In genomic region chr5:91381774-91382492, GRCh38 we compare ENCODE assay signal across 8 cellular contexts. TPM values are rescaled to one million over a fixed set of nuclear protein-coding genes. Genes with fewer than 3 reads are reported as not detected.
DNase-seq lines count a peak whose midpoint lies in the region; ATAC-seq and TF ChIP-seq lines count a peak whose summit lies in the region.

No MANE protein-coding gene starts in this region.

- H3K4me3 ChIP-seq in GM06990 (replicated peaks; ENCODE audit: low read depth, low read length), result peak overlapping the region; percentile 97
- H3K4me3 ChIP-seq in dorsolateral prefrontal cortex, result peak overlapping the region; percentile 71 to 99 (median 88)
- H3K4me3 ChIP-seq in lower leg skin (ENCODE audit: low read depth, poor library complexity, severe bottlenecking), result peak overlapping the region; percentile 68

- H3K36me3 Mint-ChIP-seq in activated CD4-positive, alpha-beta T cell treated with anti-CD3 and anti-CD28 coated beads, Interleukin-2, amount 10 ng/mL, durations not matched to agents 7 days and 5 days (ENCODE audit: low read depth), result peaks cover 25% of the 10 kb centered on the region

- TF ChIP-seq POLR2A in lower leg skin (IDR thresholded peaks at IDR 0.05), result no peak

- POLR2A ChIA-PET in activated CD4-positive, alpha-beta T cell treated with anti-CD3 and anti-CD28 coated beads, Interleukin-2, amount 10 ng/mL, durations not matched to agents 7 days and 5 days (lab: Charles Lee), result interaction anchor here (1.3 kb wide), 1 partner anchor 69 kb away, joined by 3 read pairs; no protein-coding TSS in a partner anchor

- TF ChIP-seq CTCF in GM06990 (IDR thresholded peaks at IDR 0.05; ENCODE audit: insufficient read depth, low read length, poor library complexity, severe bottlenecking) (no peak), dorsolateral prefrontal cortex (IDR thresholded peaks at IDR 0.05 in 54 of 56, conservative IDR thresholded peaks at IDR 0.05 in 2 of 56; ENCODE audit: low read depth in 1 of 56, partially characterized antibody in 56 of 56) (peak in 1 of 56 donors; percentile 19), lower leg skin (IDR thresholded peaks at IDR 0.05) (no peak)

- H3K36me3 ChIP-seq in GM06990 (ENCODE audit: control insufficient read depth, insufficient read depth, low read length), result no peaks in the 10 kb centered on the region

- ATAC-seq in HG03159 (IDR thresholded peaks at IDR 0.05; ENCODE audit: unreplicated experiment), result peak; percentile 22

- peak overlapping the region; percentile 96 for H3K4me3 Mint-ChIP-seq in activated CD4-positive, alpha-beta T cell treated with anti-CD3 and anti-CD28 coated beads, Interleukin-2, amount 10 ng/mL, durations not matched to agents 7 days and 5 days

- CTCF ChIA-PET in activated CD4-positive, alpha-beta T cell treated with anti-CD3 and anti-CD28 coated beads, Interleukin-2, amount 10 ng/mL, durations not matched to agents 7 days and 5 days (lab: Charles Lee), result interaction anchor here (1.1 to 4.9 kb wide), 4 partner anchors 40 to 450 kb away, joined by 3 to 67 read pairs (median 3); no protein-coding TSS in a partner anchor

- H3K27me3 Mint-ChIP-seq in activated CD4-positive, alpha-beta T cell treated with anti-CD3 and anti-CD28 coated beads, Interleukin-2, amount 10 ng/mL, durations not matched to agents 7 days and 5 days, result no peaks in the 10 kb centered on the region

- peak overlapping the region; percentile 100 for H3K27ac Mint-ChIP-seq in activated CD4-positive, alpha-beta T cell treated with anti-CD3 and anti-CD28 coated beads, Interleukin-2, amount 10 ng/mL, durations not matched to agents 7 days and 5 days

- no peaks in the 10 kb centered on the region for H3K9me3 Mint-ChIP-seq in activated CD4-positive, alpha-beta T cell treated with anti-CD3 and anti-CD28 coated beads, Interleukin-2, amount 10 ng/mL, durations not matched to agents 7 days and 5 days

- DNase-seq in GM06990 (ENCODE audit: extremely low read depth, insufficient read length) (no peak), NCI-H526 (lab: John Stamatoyannopoulos, UW) (peak; percentile 75 to 82), dorsolateral prefrontal cortex (peak; percentile 59 to 93 (median 82)), lower leg skin (ENCODE audit: low spot score in 2 of 2) (peak; percentile 86 to 94), KG1 (lab: John Stamatoyannopoulos, UW) (no peak)
- peak; percentile 91 for DNase-seq in activated CD4-positive, alpha-beta T cell treated with anti-CD3 and anti-CD28 coated beads, Interleukin-2, amount 10 ng/mL, durations not matched to agents 7 days and 5 days
- peak; percentile 49 to 70 for DNase-seq in stimulated activated CD4-positive, alpha-beta T cell treated with anti-CD3 and anti-CD28 coated beads, Interleukin-4, amount 100 ng/mL, for 4 hours

- peak overlapping the region; percentile 94 to 100 (median 100) for H3K27ac ChIP-seq in dorsolateral prefrontal cortex

- WGBS in lower leg skin, 2 donors, result 0% methylated on average over 11 of the region's 11 CpGs

- intact Hi-C loops in dorsolateral prefrontal cortex (cut with DNase I) (loop anchor here (2.0 to 10.0 kb wide), 5 partner anchors 79 to 517 kb away; no protein-coding TSS in a partner anchor), lower leg skin (cut with DNase I; ENCODE audit: low total_unique reads) (loop anchor here (5.0 to 10.0 kb wide), 4 partner anchors 97 to 517 kb away; no protein-coding TSS in a partner anchor)

- peaks cover 32% of the 10 kb centered on the region for H3K4me1 Mint-ChIP-seq in activated CD4-positive, alpha-beta T cell treated with anti-CD3 and anti-CD28 coated beads, Interleukin-2, amount 10 ng/mL, durations not matched to agents 7 days and 5 days

- H3K27me3 ChIP-seq in GM06990 (replicated peaks; ENCODE audit: control insufficient read depth, insufficient read depth, low read length) (no peaks in the 10 kb centered on the region), dorsolateral prefrontal cortex (no peaks in the 10 kb centered on the region)

RNA-seq across cellular contexts. Expression of gene ARRDC3, which starts 1.2 kb away (rescaled TPM):
- 10 to 100 TPM; 34.1 to 35.0 TPM for total RNA-seq in activated CD4-positive, alpha-beta T cell treated with anti-CD3 and anti-CD28 coated beads, Interleukin-2, amount 10 ng/mL, durations not matched to agents 7 days and 5 days
- total RNA-seq in dorsolateral prefrontal cortex (100 to 1,000 TPM in 6 of 120 experiments, 10 to 100 TPM in 114; 19.2 to 154 (median 46.7) TPM), lower leg skin (100 to 1,000 TPM in 1 of 4 donors, 10 to 100 TPM in 3; 67.1 to 119 (median 76.1) TPM)

Comparison
In these comparisons a context has a peak if more than half of its experiments do, and no peak if none do; other contexts are left out.
1. DNase-seq: peak in NCI-H526 (2 of 2), activated CD4-positive, alpha-beta T cell treated with anti-CD3 and anti-CD28 coated beads, Interleukin-2, amount 10 ng/mL, durations not matched to agents 7 days and 5 days (single experiment), dorsolateral prefrontal cortex (10 of 10), lower leg skin (2 of 2) and stimulated activated CD4-positive, alpha-beta T cell treated with anti-CD3 and anti-CD28 coated beads, Interleukin-4, amount 100 ng/mL, for 4 hours (2 of 2); none in GM06990 (single experiment) and KG1 (single experiment).
2. Peak in every context shown above with its lines, with median percentiles within 50 percentile points of each other: H3K4me3 ChIP-seq.